ENCODE assay signal across 25 cellular contexts in the genomic region with DNA sequence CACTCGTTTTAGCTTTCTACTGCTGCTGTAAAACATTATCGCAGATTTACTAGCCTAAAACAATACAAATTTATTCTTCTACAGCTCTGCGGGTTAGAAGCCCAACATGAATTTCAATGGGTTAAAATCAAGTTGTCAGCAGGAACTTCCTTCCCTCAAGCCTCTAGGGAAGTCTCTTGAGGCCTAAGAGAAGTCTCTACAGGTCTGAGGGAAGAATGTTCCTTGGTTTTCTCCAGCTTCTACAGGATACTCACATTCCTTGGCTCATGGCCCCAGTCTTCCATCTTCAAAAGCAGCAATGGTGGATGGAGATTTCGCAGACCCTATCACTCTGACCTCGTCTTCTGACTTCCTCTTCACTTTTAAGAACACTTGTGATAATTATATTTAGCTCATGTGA.
"Had no signal": no experiment of that assay in that cellular context is flagged by ENCODE, and none has a peak within 500 bp of the region (broad histone marks: within the 10 kb centered on the region; RNA-seq: fewer than 3 reads in every experiment).

No MANE protein-coding gene starts in this region.

- H3K27ac ChIP-seq: hepatocyte, ovary had no signal

- H3K9me3 Mint-ChIP-seq: effector memory CD8-positive, alpha-beta T cell; memory B cell; natural killer cell; stimulated activated effector memory CD8-positive, alpha-beta T cell treated with anti-CD3 and anti-CD28 coated beads, Interleukin-12 subunit alpha, Interleukin-12 subunit beta, amount 100 ng/mL, for 72 hours had no signal

- H2AFZ ChIP-seq: hepatocyte had no signal

- H3K79me2 ChIP-seq: hepatocyte had no signal

- H3K9me3 ChIP-seq: gastroesophageal sphincter, ovary, psoas muscle, sigmoid colon, stomach had no signal

- ATAC-seq: effector memory CD8-positive, alpha-beta T cell; gastroesophageal sphincter; left lobe of liver; natural killer cell; psoas muscle; right cardiac atrium; stimulated activated effector memory CD8-positive, alpha-beta T cell treated with anti-CD3 and anti-CD28 coated beads, Interleukin-12 subunit alpha, Interleukin-12 subunit beta, amount 100 ng/mL, for 72 hours had no signal

- H3K27me3 ChIP-seq: gastroesophageal sphincter, heart left ventricle, hepatocyte, ovary, sigmoid colon, stomach had no signal

- FAIRE-seq: endometrium, kidney had no signal

- DNase-seq: cortex of kidney; effector memory CD8-positive, alpha-beta T cell; foreskin fibroblast; heart left ventricle; kidney; natural killer cell; occipital lobe; ovary; posterior cingulate gyrus; psoas muscle; right cardiac atrium; sigmoid colon; stimulated activated CD4-positive, alpha-beta T cell treated with anti-CD3 and anti-CD28 coated beads, Interleukin-2, amount 100 ng/mL, for 24 hours; stimulated activated CD4-positive, alpha-beta T cell treated with anti-CD3 and anti-CD28 coated beads, Interleukin-4, amount 100 ng/mL, for 24 hours; stimulated activated naive CD4-positive, alpha-beta T cell treated with Interleukin-2 at 50 U/mL for 16 hours; stomach; substantia nigra; trophoblast cell had no signal

- H3K36me3 Mint-ChIP-seq: memory B cell; natural killer cell; stimulated activated effector memory CD8-positive, alpha-beta T cell treated with anti-CD3 and anti-CD28 coated beads, Interleukin-12 subunit alpha, Interleukin-12 subunit beta, amount 100 ng/mL, for 72 hours had no signal

- H3K36me3 ChIP-seq: gastroesophageal sphincter, heart left ventricle, ovary, sigmoid colon, stomach had no signal

- H3K4me3 Mint-ChIP-seq: effector memory CD8-positive, alpha-beta T cell; memory B cell; natural killer cell; stimulated activated effector memory CD8-positive, alpha-beta T cell treated with anti-CD3 and anti-CD28 coated beads, Interleukin-12 subunit alpha, Interleukin-12 subunit beta, amount 100 ng/mL, for 72 hours had no signal

- H3K27ac Mint-ChIP-seq: effector memory CD8-positive, alpha-beta T cell; memory B cell; natural killer cell; stimulated activated effector memory CD8-positive, alpha-beta T cell treated with anti-CD3 and anti-CD28 coated beads, Interleukin-12 subunit alpha, Interleukin-12 subunit beta, amount 100 ng/mL, for 72 hours had no signal

- H3K4me3 ChIP-seq: gastroesophageal sphincter, heart left ventricle, hepatocyte, lung, ovary, psoas muscle, sigmoid colon, stomach had no signal

- H3K4me2 ChIP-seq: hepatocyte had no signal

- H3K4me1 Mint-ChIP-seq: memory B cell; natural killer cell; stimulated activated effector memory CD8-positive, alpha-beta T cell treated with anti-CD3 and anti-CD28 coated beads, Interleukin-12 subunit alpha, Interleukin-12 subunit beta, amount 100 ng/mL, for 72 hours had no signal
